Comparison of ENCODE assay signal across 25 cellular contexts in the genomic region with DNA sequence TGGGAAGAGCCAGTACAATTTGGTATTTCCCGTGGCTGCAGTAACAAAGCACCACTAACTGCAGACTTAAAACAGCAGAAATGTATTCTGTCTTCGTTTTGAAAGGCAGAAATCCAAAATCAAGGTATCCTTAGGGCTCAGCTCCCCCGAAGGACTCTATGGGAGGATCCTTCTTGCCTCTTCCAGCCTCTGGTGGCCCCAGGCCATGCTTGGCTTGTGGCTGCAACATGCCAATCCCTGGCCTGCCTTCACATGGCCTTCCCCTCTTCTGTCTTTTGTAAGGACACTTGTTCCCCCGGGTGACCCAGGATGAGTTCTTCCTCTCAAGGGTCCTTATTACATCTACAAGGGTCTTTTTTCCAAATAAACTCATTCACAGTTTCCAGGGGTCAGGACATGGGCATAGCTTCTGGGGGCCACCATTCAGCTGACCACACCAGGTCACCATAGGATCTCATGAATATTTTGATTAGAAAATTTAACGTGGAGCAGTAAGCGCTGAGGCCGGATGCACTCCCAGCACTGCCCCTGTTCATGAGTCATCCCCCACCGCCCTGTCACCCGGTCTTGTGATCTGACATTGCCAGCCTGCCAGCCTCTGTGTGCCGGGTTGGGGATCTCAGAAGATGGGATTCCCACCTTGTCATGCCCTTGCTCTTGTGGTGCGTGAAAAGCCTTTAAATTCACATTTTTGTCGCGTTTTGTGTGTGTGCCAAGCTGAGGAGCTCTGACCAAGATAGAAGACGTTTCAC.
DNase-seq lines count a peak whose midpoint lies in the region; FAIRE-seq and TF ChIP-seq lines count a peak whose summit lies in the region.
"Had no signal": no experiment of that assay in that cellular context is flagged by ENCODE, and none has a peak within 500 bp of the region (broad histone marks: within the 10 kb centered on the region; RNA-seq: fewer than 3 reads in every experiment).

No MANE protein-coding gene starts in this region.

- no peak overlapping the region for H2BK5ac ChIP-seq in H9 (ENCODE audit: insufficient read length, low read length)

- H4K5ac ChIP-seq in H9 (ENCODE audit: insufficient read length, low read depth, low read length) = no peak overlapping the region

- no peaks in the 10 kb centered on the region for H3K23me2 ChIP-seq in H9 (ENCODE audit: insufficient read length, low read depth, low read length, poor library complexity, severe bottlenecking)

- H4K91ac ChIP-seq in H9 (ENCODE audit: insufficient read length, low read depth, low read length) = no peak overlapping the region

- no peak overlapping the region for H3K56ac ChIP-seq in H9 (ENCODE audit: insufficient read length, low read depth, low read length)

- H3K79me1 ChIP-seq in H9 (ENCODE audit: insufficient read depth, low read depth, low read length, poor library complexity, severe bottlenecking) = no peaks in the 10 kb centered on the region

- H3K36me3 ChIP-seq in endodermal cell (ENCODE audit: control insufficient read depth, insufficient read depth, low read length) = no peaks in the 10 kb centered on the region
- H3K36me3 ChIP-seq: Peyer's patch, vagina had no signal

- H3K9me3 Mint-ChIP-seq in H9 = no peaks in the 10 kb centered on the region
- no peaks in the 10 kb centered on the region for H3K9me3 Mint-ChIP-seq in endodermal cell
- H3K9me3 Mint-ChIP-seq: activated CD4-positive, alpha-beta T cell treated with anti-CD3 and anti-CD28 coated beads, Interleukin-2, amount 10 ng/mL, durations not matched to agents 7 days and 5 days had no signal

- H2BK120ac ChIP-seq in H9 (ENCODE audit: low read depth, low read length, poor library complexity, severe bottlenecking) = no peak overlapping the region

- no peak overlapping the region for H3K4me2 ChIP-seq in H9 (ENCODE audit: insufficient read depth, insufficient read length, low read length)
- H3K4me2 ChIP-seq: hepatocyte had no signal

- no peak overlapping the region for H2BK15ac ChIP-seq in H9 (ENCODE audit: low read depth, low read length)

- H3K14ac ChIP-seq in H9 (ENCODE audit: insufficient read depth, low read length) = no peak overlapping the region

- intact Hi-C loops in posterior vena cava (cut with DNase I) = no loop called here

- no peak overlapping the region for H2BK12ac ChIP-seq in H9 (ENCODE audit: insufficient read length, low read depth, low read length)

- no peak overlapping the region for H3K23ac ChIP-seq in H9 (ENCODE audit: insufficient read length, low read depth, low read length)

- peak overlapping the region in 2 of 3 experiments; percentile 10 to 59; a peak in 3 of 7 replicates for H3K27ac Mint-ChIP-seq in H9
- H3K27ac Mint-ChIP-seq in endodermal cell = no peak overlapping the region
- H3K27ac Mint-ChIP-seq: activated CD4-positive, alpha-beta T cell treated with anti-CD3 and anti-CD28 coated beads, Interleukin-2, amount 10 ng/mL, durations not matched to agents 7 days and 5 days had no signal

- no CpG with 5 or more reads among the region's 14 CpGs for WGBS in H9 (ENCODE audit: extremely low coverage, insufficient read length, low lambda C conversion rate)
- WGBS in endodermal cell (ENCODE audit: insufficient coverage in 1 of 2, insufficient read length in 1 of 2), 2 experiments = 93 to 97% methylated on average over 12 to 14 of the region's 14 CpGs

- no peak overlapping the region for H3K4ac ChIP-seq in H9 (ENCODE audit: low read depth, low read length)

- no peaks in the 10 kb centered on the region for H3K9me3 ChIP-seq in H9 (ENCODE audit: control insufficient read depth, low read depth, low read length)
- no peaks in the 10 kb centered on the region for H3K9me3 ChIP-seq in endodermal cell (ENCODE audit: control insufficient read depth, low read length)
- H3K9me3 ChIP-seq: mucosa of descending colon, Peyer's patch, sigmoid colon, stomach, vagina had no signal

- H4K8ac ChIP-seq in H9 (replicated peaks; ENCODE audit: insufficient read length, low read depth, low read length) = no peak overlapping the region

- no peaks in the 10 kb centered on the region for H4K20me1 ChIP-seq in H9 (ENCODE audit: control insufficient read depth, insufficient read depth, insufficient read length)

- H3K9ac ChIP-seq in H9 (ENCODE audit: extremely low read depth, insufficient read length, low read length) (no peak overlapping the region), endodermal cell (ENCODE audit: extremely low read depth, low read length, poor library complexity, severe bottlenecking) (no peak overlapping the region)

- H2BK20ac ChIP-seq in H9 (ENCODE audit: low read depth, low read length, poor library complexity, severe bottlenecking) = no peak overlapping the region

- H2AFZ ChIP-seq in H9 (ENCODE audit: low read length) = no peak overlapping the region
- H2AFZ ChIP-seq: hepatocyte had no signal

- no peak overlapping the region for H3K18ac ChIP-seq in H9 (ENCODE audit: insufficient read length, low read depth, low read length)

- H3K79me2 ChIP-seq in H9 (ENCODE audit: insufficient read depth, low read length) = no peaks in the 10 kb centered on the region
- H3K79me2 ChIP-seq: hepatocyte had no signal

- no peak for TF ChIP-seq CTCF in H9 (conservative IDR thresholded peaks at IDR 0.05)
- TF ChIP-seq CTCF in endodermal cell (conservative IDR thresholded peaks at IDR 0.05) = no peak

- no peak for TF ChIP-seq POLR2A in GM12891 (IDR thresholded peaks at IDR 0.05; ENCODE audit: low read depth, low read length)

- H3K36me3 Mint-ChIP-seq in H9 (ENCODE audit: insufficient read depth in 1 of 3, low read depth in 3 of 3) (peaks cover 9 to 33% (median 27%) of the 10 kb centered on the region in 3 experiments; a peak in 6 of 7 replicates), endodermal cell (ENCODE audit: low read depth) (peaks cover 32% of the 10 kb centered on the region)

- no peak overlapping the region for H3K27ac ChIP-seq in H9 (ENCODE audit: insufficient read length, low read depth, low read length)
- no peak overlapping the region for H3K27ac ChIP-seq in endodermal cell (ENCODE audit: low read depth, low read length)
- H3K27ac ChIP-seq: hepatocyte, Peyer's patch, sigmoid colon, stomach, vagina had no signal

- H3K27me3 Mint-ChIP-seq in H9 (ENCODE audit: low read depth) (no peaks in the 10 kb centered on the region; the same call in 1 of the 2 replicates), endodermal cell (ENCODE audit: insufficient read depth) (no peaks in the 10 kb centered on the region)
- H3K27me3 Mint-ChIP-seq: activated CD4-positive, alpha-beta T cell treated with anti-CD3 and anti-CD28 coated beads, Interleukin-2, amount 10 ng/mL, durations not matched to agents 7 days and 5 days had no signal

- H3K4me1 Mint-ChIP-seq in H9 = peaks cover 10 to 11% of the 10 kb centered on the region in 2 experiments
- peaks cover 31% of the 10 kb centered on the region for H3K4me1 Mint-ChIP-seq in endodermal cell
- H3K4me1 Mint-ChIP-seq: activated CD4-positive, alpha-beta T cell treated with anti-CD3 and anti-CD28 coated beads, Interleukin-2, amount 10 ng/mL, durations not matched to agents 7 days and 5 days had no signal

- H3T11ph ChIP-seq in H9 (ENCODE audit: low read length) = no peak overlapping the region

- no peaks in the 10 kb centered on the region; the same call in 1 of the 2 replicates for H3K4me1 ChIP-seq in H9 (ENCODE audit: insufficient read depth, low read length)
- peaks cover 12% of the 10 kb centered on the region for H3K4me1 ChIP-seq in endodermal cell (ENCODE audit: control insufficient read depth, insufficient read depth, low read length)
- H3K4me1 ChIP-seq: Peyer's patch, sigmoid colon, stomach, vagina had no signal

- H3K4me3 ChIP-seq in endodermal cell (ENCODE audit: low read length) = no peak overlapping the region
- H3K4me3 ChIP-seq: hepatocyte, mucosa of descending colon, Peyer's patch, sigmoid colon, stomach, vagina had no signal

- no peak for FAIRE-seq in GM12891 (lab: Jason Lieb, UNC)
- FAIRE-seq: endometrium, H1, keratinocyte had no signal

- DNase-seq in H9 = no peak
- peak; percentile 60 for DNase-seq in NOMO-1 treated with dmso at 0.1 percent for 144 hours (lab: John Stamatoyannopoulos, UW; ENCODE audit: unreplicated experiment)
- DNase-seq in endodermal cell = peak; percentile 41
- peak; percentile 81 for DNase-seq in posterior vena cava (ENCODE audit: low spot score)
- DNase-seq in activated gamma-delta T cell treated with Interleukin-2 at 50 U/mL for 16 hours = no peak
- DNase-seq in midbrain (lab: John Stamatoyannopoulos, UW) = no peak
- DNase-seq in GM12891 (ENCODE audit: insufficient read length, low spot score) = no peak
- DNase-seq: activated CD4-positive, alpha-beta T cell treated with anti-CD3 and anti-CD28 coated beads, Interleukin-2, amount 10 ng/mL, durations not matched to agents 7 days and 5 days; activated naive CD4-positive, alpha-beta T cell; Calu3; KG1; mucosa of descending colon; NCI-H1417 treated with DMSO at 0.1 percent for 48 hours; NCI-H2171; NCI-H69; occipital lobe; sigmoid colon; stimulated activated CD4-positive, alpha-beta T cell treated with anti-CD3 and anti-CD28 coated beads, Interleukin-2, amount 100 ng/mL, for 24 hours; stomach had no signal

- no peaks in the 10 kb centered on the region for H3K27me3 ChIP-seq in H9 (ENCODE audit: insufficient read depth, low read length)
- H3K27me3 ChIP-seq in endodermal cell (ENCODE audit: control insufficient read depth, insufficient read depth, low read length, poor library complexity, severe bottlenecking) = no peaks in the 10 kb centered on the region
- H3K27me3 ChIP-seq: hepatocyte, Peyer's patch, sigmoid colon, stomach, vagina had no signal

- no peak overlapping the region for H2AK5ac ChIP-seq in H9 (ENCODE audit: insufficient read length, low read length)

- no peak overlapping the region for H3K4me3 Mint-ChIP-seq in H9
- no peak overlapping the region for H3K4me3 Mint-ChIP-seq in endodermal cell
- H3K4me3 Mint-ChIP-seq: activated CD4-positive, alpha-beta T cell treated with anti-CD3 and anti-CD28 coated beads, Interleukin-2, amount 10 ng/mL, durations not matched to agents 7 days and 5 days had no signal

TF ChIP-seq in GM12891, 5 proteins besides CTCF, POLR2A, EP300 and RAD21:
- TF ChIP-seq POLR2AphosphoS5 (IDR thresholded peaks at IDR 0.05; ENCODE audit: low read depth, low read length) (no peak), PAX5 (IDR thresholded peaks at IDR 0.05; ENCODE audit: insufficient read depth, low read length, severe bottlenecking) (no peak), TAF1 (IDR thresholded peaks at IDR 0.05; ENCODE audit: low read depth, low read length) (no peak), POU2F2 (IDR thresholded peaks at IDR 0.05; ENCODE audit: low read depth, low read length) (no peak), SPI1 (IDR thresholded peaks at IDR 0.05; ENCODE audit: low read depth, low read length) (no peak)

Comparison
In these comparisons a context has a peak if more than half of its experiments do, and no peak if none do; other contexts are left out.
1. DNase-seq: peak in NOMO-1 treated with dmso at 0.1 percent for 144 hours (single experiment), endodermal cell (single experiment) and posterior vena cava (single experiment); none in H9 (single experiment), activated gamma-delta T cell treated with Interleukin-2 at 50 U/mL for 16 hours (single experiment), midbrain (single experiment) and GM12891 (single experiment).